In genomic region chr16:87465306-87465705, GRCh38 we compare ENCODE assay signal across 1 cellular context.
A peak's percentile ranks its signal among the peaks of the same experiment; 100 is the strongest.
TF ChIP-seq lines count a peak whose summit lies in the region.

No MANE protein-coding gene starts in this region.

TF ChIP-seq in HepG2, 621 proteins besides CTCF, POLR2A, EP300 and RAD21 (continued from another document and continues in another):
- no peak for TF ChIP-seq NFAT5 (CRISPR knock-in tag; IDR thresholded peaks at IDR 0.05)
- TF ChIP-seq GFI1 (CRISPR knock-in tag; IDR thresholded peaks at IDR 0.05; ENCODE audit: borderline replicate concordance) = 0 out of 2 replicates have a peak, but pooled peaks have one; percentile 35
- no peak for TF ChIP-seq MLXIP (CRISPR knock-in tag; IDR thresholded peaks at IDR 0.05; ENCODE audit: borderline replicate concordance)
- no peak for TF ChIP-seq RBM22 (optimal IDR thresholded peaks at IDR 0.05; ENCODE audit: low read length)
- TF ChIP-seq ZBTB14 (CRISPR knock-in tag; IDR thresholded peaks at IDR 0.05) = no peak
- TF ChIP-seq NBN (conservative IDR thresholded peaks at IDR 0.05) = no peak
- no peak for TF ChIP-seq JUNB (CRISPR knock-in tag; IDR thresholded peaks at IDR 0.05; ENCODE audit: borderline replicate concordance)
- no peak for TF ChIP-seq RBM39 (IDR thresholded peaks at IDR 0.05; ENCODE audit: low read depth, low read length, poor library complexity, severe bottlenecking)
- TF ChIP-seq ZFP36L1 (CRISPR knock-in tag; IDR thresholded peaks at IDR 0.05) = peak; percentile 30; the same call in 1 of the 2 replicates
- peak; percentile 60; the same call in 1 of the 2 replicates for TF ChIP-seq ZBTB10 (CRISPR knock-in tag; IDR thresholded peaks at IDR 0.05; ENCODE audit: borderline replicate concordance)
- no peak for TF ChIP-seq ZNF776 (CRISPR knock-in tag; IDR thresholded peaks at IDR 0.05)
- no peak for TF ChIP-seq ZNF577 (CRISPR knock-in tag; IDR thresholded peaks at IDR 0.05; ENCODE audit: borderline replicate concordance, low read depth)
- no peak for TF ChIP-seq ZNF619 (CRISPR knock-in tag; IDR thresholded peaks at IDR 0.05)
- TF ChIP-seq HINFP (CRISPR knock-in tag; IDR thresholded peaks at IDR 0.05; ENCODE audit: low read depth) = no peak
- no peak for TF ChIP-seq ZFP36L2 (CRISPR knock-in tag; IDR thresholded peaks at IDR 0.05)
- no peak for TF ChIP-seq ZNF441 (CRISPR knock-in tag; IDR thresholded peaks at IDR 0.05; ENCODE audit: borderline replicate concordance)
- TF ChIP-seq ZNF597 (CRISPR knock-in tag; IDR thresholded peaks at IDR 0.05) = no peak
- TF ChIP-seq PAWR (CRISPR knock-in tag; IDR thresholded peaks at IDR 0.05; ENCODE audit: borderline replicate concordance) = no peak
- TF ChIP-seq ZNF691 (CRISPR knock-in tag; IDR thresholded peaks at IDR 0.05; ENCODE audit: borderline replicate concordance, low read depth) = no peak
- TF ChIP-seq ELF3 (CRISPR knock-in tag; IDR thresholded peaks at IDR 0.05) = peak; percentile 36; the same call in 1 of the 2 replicates
- no peak for TF ChIP-seq ZNF343 (CRISPR knock-in tag; IDR thresholded peaks at IDR 0.05)
- peak; percentile 56 for TF ChIP-seq TEAD3 (CRISPR knock-in tag; optimal IDR thresholded peaks at IDR 0.05; ENCODE audit: borderline replicate concordance)
- no peak for TF ChIP-seq PCBP1 (IDR thresholded peaks at IDR 0.05; ENCODE audit: borderline replicate concordance, low read depth, low read length)
- TF ChIP-seq ZNF3 (CRISPR knock-in tag; IDR thresholded peaks at IDR 0.05) = no peak
- no peak for TF ChIP-seq ZBTB40 (IDR thresholded peaks at IDR 0.05)
- no peak for TF ChIP-seq ZBTB40 (CRISPR knock-in tag; IDR thresholded peaks at IDR 0.05)
- no peak for TF ChIP-seq SNAPC2 (CRISPR knock-in tag; IDR thresholded peaks at IDR 0.05)
- no peak for TF ChIP-seq ZNF44 (CRISPR knock-in tag; IDR thresholded peaks at IDR 0.05)
- no peak; the same call in 1 of the 2 replicates for TF ChIP-seq ZNF766 (CRISPR knock-in tag; IDR thresholded peaks at IDR 0.05; ENCODE audit: borderline replicate concordance)
- no peak for TF ChIP-seq MZF1 (CRISPR knock-in tag; IDR thresholded peaks at IDR 0.05; ENCODE audit: borderline replicate concordance)
- no peak for TF ChIP-seq HMGA1 (CRISPR knock-in tag; conservative IDR thresholded peaks at IDR 0.05)
- TF ChIP-seq ARNT2 (CRISPR knock-in tag; IDR thresholded peaks at IDR 0.05; ENCODE audit: low read depth) = no peak
